8 cellular contexts compared by ENCODE assay signal in genomic region chr1:114623364-114623763, GRCh38.
"Had no signal": no experiment of that assay in that cellular context is flagged by ENCODE, and none has a peak within 500 bp of the region (broad histone marks: within the 10 kb centered on the region; RNA-seq: fewer than 3 reads in every experiment).

No MANE protein-coding gene starts in this region.

- H2AFZ ChIP-seq: GM23338 had no signal

- H3K9me3 Mint-ChIP-seq: GM23338, H9, IgD-negative memory B cell had no signal

- H3K4me3 ChIP-seq: GM23338 had no signal

- DNase-seq: H9, HCEC 1CT, KG1 had no signal

- H3K4me3 Mint-ChIP-seq: GM23338, H9, IgD-negative memory B cell had no signal

- H3K36me3 Mint-ChIP-seq: IgD-negative memory B cell had no signal

- H3K27ac ChIP-seq: HL-60 had no signal

- H3K27ac Mint-ChIP-seq: GM23338, H9, IgD-negative memory B cell had no signal

- H3K27me3 Mint-ChIP-seq: IgD-negative memory B cell had no signal

- ATAC-seq: GM23338 had no signal

- H3K4me2 ChIP-seq: GM23338 had no signal

- H3K4me1 Mint-ChIP-seq: GM23338, IgD-negative memory B cell had no signal

- FAIRE-seq: H1, H54 had no signal
